In genomic region chr6:16200231-16200941, GRCh38 we compare ENCODE assay signal across 12 cellular contexts. TPM values are rescaled to one million over a fixed set of nuclear protein-coding genes. Genes with fewer than 3 reads are reported as not detected.
DNase-seq lines count a peak whose midpoint lies in the region; ATAC-seq and TF ChIP-seq lines count a peak whose summit lies in the region.
"Had no signal": no experiment of that assay in that cellular context is flagged by ENCODE, and none has a peak within 500 bp of the region (broad histone marks: within the 10 kb centered on the region; RNA-seq: fewer than 3 reads in every experiment).

No MANE protein-coding gene starts in this region.

- TF ChIP-seq EP300 in stomach (IDR thresholded peaks at IDR 0.05), result no peak

- peak overlapping the region; percentile 70 for H3K4me3 ChIP-seq in adipocyte (ENCODE audit: low read length)
- H3K4me3 ChIP-seq in stomach, result peak overlapping the region in 3 of 4 donors; percentile 14 to 26 (median 16)
- no peak overlapping the region for H3K4me3 ChIP-seq in CD4-positive, alpha-beta memory T cell (ENCODE audit: low read length in 2 of 2)

- peaks cover 4% of the 10 kb centered on the region for H3K27me3 ChIP-seq in adipocyte (replicated peaks; ENCODE audit: control insufficient read depth, insufficient read depth, low read length)
- H3K27me3 ChIP-seq in stomach, result no peaks in the 10 kb centered on the region
- no peaks in the 10 kb centered on the region for H3K27me3 ChIP-seq in CD4-positive, alpha-beta memory T cell (ENCODE audit: insufficient read depth, low read length)
- H3K27me3 ChIP-seq: brain microvascular endothelial cell had no signal

- no peaks in the 10 kb centered on the region for H3K36me3 ChIP-seq in adipocyte (ENCODE audit: control insufficient read depth, insufficient read depth, low read length, severe bottlenecking)
- no peaks in the 10 kb centered on the region for H3K36me3 ChIP-seq in stomach
- no peaks in the 10 kb centered on the region for H3K36me3 ChIP-seq in CD4-positive, alpha-beta memory T cell (ENCODE audit: insufficient read depth, low read length)
- H3K36me3 ChIP-seq: brain microvascular endothelial cell had no signal

- H3K9ac ChIP-seq in adipocyte (ENCODE audit: low read length), result peak overlapping the region; percentile 4

- no peak overlapping the region for H3K27ac ChIP-seq in stomach
- no peak overlapping the region for H3K27ac ChIP-seq in CD4-positive, alpha-beta memory T cell (ENCODE audit: low read depth, low read length)
- H3K27ac ChIP-seq: brain microvascular endothelial cell had no signal

- WGBS in stomach, 5 donors, result 35 to 46% (median 39%) methylated on average over 19 of the region's 19 CpGs

- ATAC-seq in GM18520 (IDR thresholded peaks at IDR 0.05; ENCODE audit: unreplicated experiment) (no peak), HG03571 (IDR thresholded peaks at IDR 0.05; ENCODE audit: unreplicated experiment) (no peak), natural killer cell (no peak)

- H3K27ac Mint-ChIP-seq in HFFc6 (no peak overlapping the region), natural killer cell (no peak overlapping the region)
- no peak overlapping the region for H3K27ac Mint-ChIP-seq in CD4-positive, alpha-beta memory T cell
- H3K27ac Mint-ChIP-seq: T-helper 1 cell treated with Interleukin-12 subunit alpha and Interleukin-12 subunit beta and Interleukin-4 antibody, amounts not matched to agents 30 μg/mL and 1 μg/mL, for 36 hours had no signal

- CTCF ChIA-PET in CD4-positive, alpha-beta memory T cell (lab: Charles Lee; ENCODE audit: partially characterized antibody), result interaction anchor here (1.6 to 2.0 kb wide), 3 partner anchors 9 to 509 kb away, joined by 4 to 8 read pairs (median 5); no protein-coding TSS in a partner anchor

- H3K4me3 Mint-ChIP-seq in HFFc6 (peak overlapping the region; percentile 66), natural killer cell (no peak overlapping the region)
- H3K4me3 Mint-ChIP-seq in CD4-positive, alpha-beta memory T cell, result no peak overlapping the region
- H3K4me3 Mint-ChIP-seq: naive B cell; T-helper 1 cell treated with Interleukin-12 subunit alpha and Interleukin-12 subunit beta and Interleukin-4 antibody, amounts not matched to agents 30 μg/mL and 1 μg/mL, for 36 hours had no signal

- TF ChIP-seq POLR2A in stomach (IDR thresholded peaks at IDR 0.05), result no peak

- intact Hi-C loops in stomach (cut with DNase I; ENCODE audit: low total_unique reads), result no loop called here
- intact Hi-C loops in CD4-positive, alpha-beta memory T cell (cut with micrococcal nuclease), result no loop called here
- intact Hi-C loops in natural killer cell (cut with micrococcal nuclease), result no loop called here

- H3K36me3 Mint-ChIP-seq in HFFc6 (ENCODE audit: low read depth) (no peaks in the 10 kb centered on the region), natural killer cell (no peaks in the 10 kb centered on the region)
- H3K36me3 Mint-ChIP-seq in CD4-positive, alpha-beta memory T cell, result no peaks in the 10 kb centered on the region
- H3K36me3 Mint-ChIP-seq: naive B cell had no signal

- TF ChIP-seq CTCF in HFFc6 (IDR thresholded peaks at IDR 0.05) (no peak), stomach (IDR thresholded peaks at IDR 0.05) (no peak), natural killer cell (IDR thresholded peaks at IDR 0.05) (no peak)

- H3K27me3 Mint-ChIP-seq in HFFc6 (ENCODE audit: insufficient read depth) (peaks cover 22% of the 10 kb centered on the region), natural killer cell (ENCODE audit: low read depth in 2 of 2) (peaks cover 11 to 19% of the 10 kb centered on the region in 2 donors)
- H3K27me3 Mint-ChIP-seq in CD4-positive, alpha-beta memory T cell, result peaks cover 5 to 21% of the 10 kb centered on the region in 2 donors

- H3K4me1 Mint-ChIP-seq in HFFc6 (ENCODE audit: low read depth), result peaks cover 17% of the 10 kb centered on the region
- no peaks in the 10 kb centered on the region for H3K4me1 Mint-ChIP-seq in CD4-positive, alpha-beta memory T cell
- no peaks in the 10 kb centered on the region for H3K4me1 Mint-ChIP-seq in natural killer cell

- DNase-seq in HFFc6 (no peak), adipocyte (ENCODE audit: low read depth) (peak; percentile 30), left kidney (ENCODE audit: low read depth, low spot score) (peak; percentile 72), stomach (no peak), natural killer cell (no peak)
- no peak for DNase-seq in CD4-positive, alpha-beta memory T cell
- DNase-seq: activated CD8-positive, alpha-beta memory T cell treated with anti-CD3 and anti-CD28 coated beads, Interleukin-2, amount 50 U/mL, for 48 hours; brain microvascular endothelial cell; naive B cell had no signal

- POLR2A ChIA-PET in CD4-positive, alpha-beta memory T cell (lab: Charles Lee; ENCODE audit: partially characterized antibody), result no interaction called here

- H3K9me3 ChIP-seq in adipocyte (ENCODE audit: control insufficient read depth, low read length), result no peaks in the 10 kb centered on the region
- no peaks in the 10 kb centered on the region for H3K9me3 ChIP-seq in stomach
- H3K9me3 ChIP-seq in CD4-positive, alpha-beta memory T cell (ENCODE audit: control insufficient read depth in 1 of 2, low read length in 2 of 2), result no peaks in the 10 kb centered on the region

- no peaks in the 10 kb centered on the region for H3K9me3 Mint-ChIP-seq in HFFc6
- no peaks in the 10 kb centered on the region for H3K9me3 Mint-ChIP-seq in CD4-positive, alpha-beta memory T cell
- no peaks in the 10 kb centered on the region for H3K9me3 Mint-ChIP-seq in natural killer cell
- H3K9me3 Mint-ChIP-seq: T-helper 1 cell treated with Interleukin-12 subunit alpha and Interleukin-12 subunit beta and Interleukin-4 antibody, amounts not matched to agents 30 μg/mL and 1 μg/mL, for 36 hours had no signal

- H3K4me1 ChIP-seq in adipocyte (ENCODE audit: control insufficient read depth, insufficient read depth, low read length) (peaks cover 20% of the 10 kb centered on the region), stomach (peaks cover 6 to 14% (median 10%) of the 10 kb centered on the region in 4 donors)
- H3K4me1 ChIP-seq in CD4-positive, alpha-beta memory T cell (ENCODE audit: insufficient read depth, low read length), result no peaks in the 10 kb centered on the region

RNA-seq across cellular contexts. Expression of gene GMPR, which starts 38.0 kb away (rescaled TPM):
- 1 to 10 TPM; 4.7 to 9.1 (median 5.4) TPM for total RNA-seq in HFFc6 (2021; fragmentation: NEBNext Ultra II Directional; extraction: Animal tissue kit (Norgen Biotek cat#: 25700))
- total RNA-seq in stomach (10 to 100 TPM in 3 of 5 donors, 1 to 10 TPM in 2; 9.8 to 32.7 (median 11.9) TPM), natural killer cell (1 to 10 TPM in 2 of 3 donors, under 1 TPM in 1; 0.95 to 3.4 (median 3.2) TPM)
- polyA plus RNA-seq in stomach, result 10 to 100 TPM; 24.5 to 46.3 (median 30.1) TPM
- not detected for total RNA-seq in CD4-positive, alpha-beta memory T cell
- polyA plus RNA-seq in CD4-positive, alpha-beta memory T cell, result under 1 TPM; 0.56 to 0.68 TPM

Comparison
In these comparisons a context has a peak if more than half of its experiments do, and no peak if none do; other contexts are left out.
1. DNase-seq: peak in adipocyte (single experiment) and left kidney (single experiment); none in HFFc6 (single experiment), stomach (single experiment), CD4-positive, alpha-beta memory T cell (0 of 5) and natural killer cell (single experiment).
2. H3K4me3 ChIP-seq: peak in adipocyte (single experiment) and stomach (3 of 4); none in CD4-positive, alpha-beta memory T cell (0 of 2).